9 cellular contexts compared by ENCODE assay signal in the genomic region with DNA sequence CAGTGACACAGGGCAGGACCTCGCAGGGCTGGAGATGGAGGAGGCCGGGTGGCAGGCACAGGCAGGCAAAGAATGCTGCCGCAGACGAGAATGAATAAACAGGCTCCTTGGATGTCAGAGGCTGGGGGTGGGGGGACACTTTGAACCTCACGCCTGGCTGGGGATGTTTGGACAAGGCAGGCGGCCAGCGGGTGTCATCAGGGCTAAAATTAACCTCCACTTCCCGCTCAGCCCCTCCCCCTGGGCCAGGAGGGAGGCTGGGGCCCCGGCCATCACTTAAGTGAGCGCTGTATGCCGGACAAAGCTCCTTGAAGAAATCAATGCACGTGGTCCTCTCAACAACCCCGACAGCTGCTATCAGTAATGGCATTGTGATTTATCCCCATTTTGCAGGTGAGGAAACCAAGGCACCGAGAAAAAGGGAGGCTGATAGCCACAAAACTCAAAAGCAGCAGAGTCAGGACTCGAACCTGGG. TPM values are rescaled to one million over a fixed set of nuclear protein-coding genes. Genes with fewer than 3 reads are reported as not detected.
A peak's percentile ranks its signal among the peaks of the same experiment; 100 is the strongest.
DNase-seq lines count a peak whose midpoint lies in the region; ATAC-seq, FAIRE-seq and TF ChIP-seq lines count a peak whose summit lies in the region.
"Had no signal": no experiment of that assay in that cellular context is flagged by ENCODE, and none has a peak within 500 bp of the region (broad histone marks: within the 10 kb centered on the region; RNA-seq: fewer than 3 reads in every experiment).

No MANE protein-coding gene starts in this region.

- H3K4me2 ChIP-seq in K562 (ENCODE audit: insufficient read depth, low read length), result no peak overlapping the region

- POLR2A ChIA-PET in K562 (lab: Yijun Ruan, JAX), result no interaction called here

- DNase-seq in EL, result peak; percentile 53
- DNase-seq in K562 (ENCODE audit: extremely low read depth in 1 of 4, low spot score in 3 of 4), result no peak
- peak; percentile 84 to 88 (median 86) for DNase-seq in right lobe of liver
- DNase-seq in cortex of kidney (lab: John Stamatoyannopoulos, UW), result no peak
- DNase-seq in NCI-H2171 treated with DMSO at 0.1 percent for 48 hours (lab: John Stamatoyannopoulos, UW), result no peak
- DNase-seq: activated CD4-positive, alpha-beta T cell treated with anti-CD3 and anti-CD28 coated beads for 1 hour; NCI-H1105; retina had no signal

- WGBS in K562 (ENCODE audit: insufficient coverage, low coverage, missing lambda C conversion rate), result 3% methylated on average over 15 of the region's 15 CpGs
- WGBS in right lobe of liver (ENCODE audit: insufficient coverage, low coverage, low lambda C conversion rate, missing lambda C conversion rate), result 20% methylated on average over 10 of the region's 15 CpGs

- no peak overlapping the region for H3K4me3 ChIP-seq in K562
- H3K4me3 ChIP-seq in right lobe of liver, result no peak overlapping the region

- no peak for TF ChIP-seq EP300 in K562 (IDR thresholded peaks at IDR 0.05; ENCODE audit: low read length)

- intact Hi-C loops in K562 (cut with micrococcal nuclease), result no loop called here
- intact Hi-C loops in right lobe of liver (cut with DNase I), result no loop called here

- no peak for FAIRE-seq in K562 (lab: Jason Lieb, UNC)

- H2AFZ ChIP-seq in K562 (ENCODE audit: low read depth, low read length), result no peak overlapping the region

- ATAC-seq in K562, result no peak
- ATAC-seq in right lobe of liver, result peak; percentile 87 to 94 (median 90)
- ATAC-seq in GM19328 (IDR thresholded peaks at IDR 0.05; ENCODE audit: unreplicated experiment), result no peak

- H3K36me3 ChIP-seq in K562 (ENCODE audit: control insufficient read depth, insufficient read depth, low read length), result no peaks in the 10 kb centered on the region
- H3K36me3 ChIP-seq in right lobe of liver, result no peaks in the 10 kb centered on the region

- TF ChIP-seq CTCF in K562 (IDR thresholded peaks at IDR 0.05 in 2 of 3, conservative IDR thresholded peaks at IDR 0.05 in 1 of 3; ENCODE audit: insufficient read depth in 2 of 3, low read depth in 1 of 3, low read length in 3 of 3) (no peak), right lobe of liver (IDR thresholded peaks at IDR 0.05) (no peak)

- no peaks in the 10 kb centered on the region for H3K9me1 ChIP-seq in K562 (ENCODE audit: control insufficient read depth, insufficient read depth, low read length)

- H3K4me1 ChIP-seq in K562 (replicated peaks in 1 of 2; ENCODE audit: control insufficient read depth in 2 of 2, insufficient read depth in 2 of 2, low read length in 2 of 2) (peaks cover 2 to 15% of the 10 kb centered on the region in 2 experiments; a peak in 2 of 5 replicates), right lobe of liver (peaks cover 0 to 30% (median 11%) of the 10 kb centered on the region in 4 donors)

- peaks cover 15 to 42% of the 10 kb centered on the region in 2 experiments; a peak in 4 of 5 replicates for H3K27me3 ChIP-seq in K562 (ENCODE audit: control insufficient read depth in 2 of 2, insufficient read depth in 2 of 2, low read length in 2 of 2)
- no peaks in the 10 kb centered on the region for H3K27me3 ChIP-seq in right lobe of liver

- CTCF ChIA-PET in K562 (lab: Yijun Ruan, JAX; ENCODE audit: low intra/inter-chr PET ratio), result no interaction called here

- no peak for TF ChIP-seq RAD21 in K562 (CRISPR knock-in tag; conservative IDR thresholded peaks at IDR 0.05 in 1 of 2, IDR thresholded peaks at IDR 0.05 in 1 of 2)

- H3K9me3 ChIP-seq in K562 (replicated peaks; ENCODE audit: control insufficient read depth, insufficient read depth, low read depth, low read length), result no peaks in the 10 kb centered on the region
- H3K9me3 ChIP-seq in right lobe of liver, result no peaks in the 10 kb centered on the region

- H3K79me2 ChIP-seq in K562 (ENCODE audit: control insufficient read depth, insufficient read depth, low read length), result no peaks in the 10 kb centered on the region

- no TSS peak for BruUV-seq in K562 (replicated peaks; lab: Mats Ljungman, UMichigan)

- in situ Hi-C loops in K562 (cut with MboI), result no loop called here

- H3K27ac ChIP-seq in K562 (ENCODE audit: extremely low read depth, low read depth, low read length) (no peak overlapping the region), right lobe of liver (peak overlapping the region; percentile 47 to 76 (median 67))

- H4K20me1 ChIP-seq in K562 (replicated peaks; ENCODE audit: control insufficient read depth, insufficient read depth, low read length), result no peaks in the 10 kb centered on the region

- TF ChIP-seq POLR2A in K562 (conservative IDR thresholded peaks at IDR 0.05) (no peak), right lobe of liver (IDR thresholded peaks at IDR 0.05) (no peak)

- 0 out of 4 replicates have a peak overlapping the region, but pooled peaks of 1 of the 2 experiments have one; percentile 35 for H3K9ac ChIP-seq in K562 (ENCODE audit: insufficient read depth in 1 of 2, low read depth in 2 of 2, low read length in 2 of 2)

RNA-seq across cellular contexts. Expression of a gene that starts 10.3 kb away (rescaled TPM):
- total RNA-seq in K562 (2011; cell fraction: chromatin; rRNA removed; ENCODE audit: low replicate concordance), result not detected in 2 replicates
- 0.17 TPM in 1 of 2 replicates, not detected in the other for total RNA-seq in K562 (2011; cell fraction: nucleolus; rRNA removed)
- not detected in 2 replicates for total RNA-seq in K562 (2011; cell fraction: nucleoplasm; rRNA removed)
- not detected in 2 replicates for total RNA-seq in K562 (2014; rRNA removed)
- not detected in 2 replicates for total RNA-seq in K562 (2014; rRNA removed; fragmentation: Illumina TruSeq; extraction: Trizol)
- total RNA-seq in K562 (2015; rRNA removed; fragmentation: Illumina TruSeq; extraction: Trizol), result not detected in 2 replicates
- total RNA-seq in K562 (2021), result not detected in 2 replicates
- polyA plus RNA-seq in K562 (2011; rRNA removed), result not detected in 2 replicates
- polyA plus RNA-seq in K562 (2011; cell fraction: cytosol; rRNA removed), result not detected in 2 replicates
- polyA plus RNA-seq in K562 (2011; cell fraction: nucleus; rRNA removed), result not detected in 2 replicates
- polyA plus RNA-seq in K562 (2012), result not detected in 2 replicates
- polyA plus RNA-seq in K562 (2014; fragmentation: Illumina TruSeq; extraction: Trizol), result not detected in 2 replicates
- not detected for polyA plus RNA-seq in K562 (2014; fragmentation: Nextera tagmentation; extraction: Ambion mirVana)
- polyA plus RNA-seq in K562 (2014; rRNA removed), result not detected in 2 replicates
- polyA minus RNA-seq in K562 (2011; rRNA and poly(A)+ RNA removed), result not detected in 2 replicates
- polyA minus RNA-seq in K562 (2011; cell fraction: cytosol; rRNA and poly(A)+ RNA removed), result not detected in 2 replicates
- polyA minus RNA-seq in K562 (2011; cell fraction: nucleus; rRNA and poly(A)+ RNA removed), result not detected in 2 replicates
- under 1 TPM in 4 of 6 experiments, not detected in 2; 0.13 to 0.97 (median 0.39) TPM for total RNA-seq in right lobe of liver

RNA-seq across cellular contexts. Expression of a gene that starts 22.9 kb away (rescaled TPM):
- 29.3 and 88.6 TPM in 2 replicates for total RNA-seq in K562 (2011; cell fraction: chromatin; rRNA removed; ENCODE audit: low replicate concordance)
- total RNA-seq in K562 (2011; cell fraction: nucleolus; rRNA removed), result 66.7 and 67.1 TPM in 2 replicates
- 50.4 and 52.5 TPM in 2 replicates for total RNA-seq in K562 (2011; cell fraction: nucleoplasm; rRNA removed)
- total RNA-seq in K562 (2014; rRNA removed) (367 and 490 TPM in 2 replicates), K562 (2014; rRNA removed; fragmentation: Illumina TruSeq; extraction: Trizol) (42.7 and 63.3 TPM in 2 replicates), K562 (2015; rRNA removed; fragmentation: Illumina TruSeq; extraction: Trizol) (268 and 274 TPM in 2 replicates), K562 (2021) (335 and 348 TPM in 2 replicates), right lobe of liver (100 to 1,000 TPM; 108 to 161 (median 157) TPM)
- polyA plus RNA-seq in K562 (2011; rRNA removed) (84.9 and 133 TPM in 2 replicates), K562 (2014; fragmentation: Illumina TruSeq; extraction: Trizol) (307 and 475 TPM in 2 replicates), K562 (2014; fragmentation: Nextera tagmentation; extraction: Ambion mirVana) (100 to 1,000 TPM; 212 to 249 TPM), K562 (2014; rRNA removed) (321 and 486 TPM in 2 replicates)
- polyA plus RNA-seq in K562 (2011; cell fraction: cytosol; rRNA removed), result 461 and 1,752 TPM in 2 replicates
- polyA plus RNA-seq in K562 (2011; cell fraction: nucleus; rRNA removed), result 140 and 189 TPM in 2 replicates
- polyA plus RNA-seq in K562 (2012), result 302 and 461 TPM in 2 replicates
- polyA minus RNA-seq in K562 (2011; rRNA and poly(A)+ RNA removed), result 9.3 and 16.9 TPM in 2 replicates
- 41.1 and 45.0 TPM in 2 replicates for polyA minus RNA-seq in K562 (2011; cell fraction: cytosol; rRNA and poly(A)+ RNA removed)
- 13.3 and 13.9 TPM in 2 replicates for polyA minus RNA-seq in K562 (2011; cell fraction: nucleus; rRNA and poly(A)+ RNA removed)

RNA-seq across cellular contexts. Expression of a gene that starts 24.0 kb away (rescaled TPM):
- 3.3 and 9.9 TPM in 2 replicates for total RNA-seq in K562 (2011; cell fraction: chromatin; rRNA removed; ENCODE audit: low replicate concordance)
- 7.8 and 8.7 TPM in 2 replicates for total RNA-seq in K562 (2011; cell fraction: nucleolus; rRNA removed)
- total RNA-seq in K562 (2011; cell fraction: nucleoplasm; rRNA removed), result 5.2 and 5.6 TPM in 2 replicates
- 1.9 and 3.1 TPM in 2 replicates for total RNA-seq in K562 (2014; rRNA removed)
- total RNA-seq in K562 (2014; rRNA removed; fragmentation: Illumina TruSeq; extraction: Trizol), result 0.89 and 1.1 TPM in 2 replicates
- total RNA-seq in K562 (2015; rRNA removed; fragmentation: Illumina TruSeq; extraction: Trizol), result 0.76 and 1.1 TPM in 2 replicates
- 2.1 and 2.3 TPM in 2 replicates for total RNA-seq in K562 (2021)
- polyA plus RNA-seq in K562 (2011; rRNA removed), result 1.0 and 1.9 TPM in 2 replicates
- polyA plus RNA-seq in K562 (2011; cell fraction: cytosol; rRNA removed), result 2.2 and 2.7 TPM in 2 replicates
- 4.0 and 5.0 TPM in 2 replicates for polyA plus RNA-seq in K562 (2011; cell fraction: nucleus; rRNA removed)
- 1.1 and 2.2 TPM in 2 replicates for polyA plus RNA-seq in K562 (2012)
- polyA plus RNA-seq in K562 (2014; fragmentation: Illumina TruSeq; extraction: Trizol), result 0.86 and 1.3 TPM in 2 replicates
- polyA plus RNA-seq in K562 (2014; fragmentation: Nextera tagmentation; extraction: Ambion mirVana), result under 1 TPM; 0.03 to 0.06 TPM
- polyA plus RNA-seq in K562 (2014; rRNA removed), result 1.9 and 3.4 TPM in 2 replicates
- polyA minus RNA-seq in K562 (2011; rRNA and poly(A)+ RNA removed), result 0.77 and 0.84 TPM in 2 replicates
- polyA minus RNA-seq in K562 (2011; cell fraction: cytosol; rRNA and poly(A)+ RNA removed), result 0.57 and 0.73 TPM in 2 replicates
- 1.3 and 1.8 TPM in 2 replicates for polyA minus RNA-seq in K562 (2011; cell fraction: nucleus; rRNA and poly(A)+ RNA removed)
- total RNA-seq in right lobe of liver, result 1 to 10 TPM; 1.7 to 3.9 (median 2.8) TPM

RNA-seq across cellular contexts. Expression of a gene that starts 29.4 kb away (rescaled TPM):
- total RNA-seq in K562 (2011; cell fraction: chromatin; rRNA removed; ENCODE audit: low replicate concordance), result 0.32 TPM in 1 of 2 replicates, not detected in the other
- total RNA-seq in K562 (2011; cell fraction: nucleolus; rRNA removed), result not detected in 2 replicates
- total RNA-seq in K562 (2011; cell fraction: nucleoplasm; rRNA removed), result not detected in 2 replicates
- total RNA-seq in K562 (2014; rRNA removed) (0.29 TPM in 1 of 2 replicates, not detected in the other), K562 (2014; rRNA removed; fragmentation: Illumina TruSeq; extraction: Trizol) (not detected in 2 replicates), K562 (2015; rRNA removed; fragmentation: Illumina TruSeq; extraction: Trizol) (not detected in 2 replicates), K562 (2021) (0.09 TPM in 1 of 2 replicates, not detected in the other), right lobe of liver (1 to 10 TPM in 1 of 6 experiments, under 1 TPM in 5; 0.19 to 1.4 (median 0.33) TPM)
- polyA plus RNA-seq in K562 (2011; rRNA removed) (not detected in 2 replicates), K562 (2014; fragmentation: Illumina TruSeq; extraction: Trizol) (not detected in 2 replicates), K562 (2014; fragmentation: Nextera tagmentation; extraction: Ambion mirVana) (not detected), K562 (2014; rRNA removed) (not detected in 2 replicates)
- polyA plus RNA-seq in K562 (2011; cell fraction: cytosol; rRNA removed), result not detected in 2 replicates
- not detected in 2 replicates for polyA plus RNA-seq in K562 (2011; cell fraction: nucleus; rRNA removed)
- polyA plus RNA-seq in K562 (2012), result 0.32 TPM in 1 of 2 replicates, not detected in the other
- not detected in 2 replicates for polyA minus RNA-seq in K562 (2011; rRNA and poly(A)+ RNA removed)
- not detected in 2 replicates for polyA minus RNA-seq in K562 (2011; cell fraction: cytosol; rRNA and poly(A)+ RNA removed)
- not detected in 2 replicates for polyA minus RNA-seq in K562 (2011; cell fraction: nucleus; rRNA and poly(A)+ RNA removed)

RNA-seq across cellular contexts. Expression of a gene that starts 33.4 kb away (rescaled TPM):
- 3.5 and 9.3 TPM in 2 replicates for total RNA-seq in K562 (2011; cell fraction: chromatin; rRNA removed; ENCODE audit: low replicate concordance)
- total RNA-seq in K562 (2011; cell fraction: nucleolus; rRNA removed), result 6.8 and 8.0 TPM in 2 replicates
- total RNA-seq in K562 (2011; cell fraction: nucleoplasm; rRNA removed), result 3.4 and 3.8 TPM in 2 replicates
- 2.4 and 4.0 TPM in 2 replicates for total RNA-seq in K562 (2014; rRNA removed)
- 0.61 and 0.62 TPM in 2 replicates for total RNA-seq in K562 (2014; rRNA removed; fragmentation: Illumina TruSeq; extraction: Trizol)
- total RNA-seq in K562 (2015; rRNA removed; fragmentation: Illumina TruSeq; extraction: Trizol), result 0.91 and 1.7 TPM in 2 replicates
- total RNA-seq in K562 (2021), result 1.7 and 2.2 TPM in 2 replicates
- polyA plus RNA-seq in K562 (2011; rRNA removed), result 1.0 and 2.4 TPM in 2 replicates
- polyA plus RNA-seq in K562 (2011; cell fraction: cytosol; rRNA removed), result 2.7 and 2.8 TPM in 2 replicates
- polyA plus RNA-seq in K562 (2011; cell fraction: nucleus; rRNA removed), result 5.7 and 7.4 TPM in 2 replicates
- 1.5 and 4.5 TPM in 2 replicates for polyA plus RNA-seq in K562 (2012)
- polyA plus RNA-seq in K562 (2014; fragmentation: Illumina TruSeq; extraction: Trizol), result 0.59 and 1.0 TPM in 2 replicates
- under 1 TPM; 0.15 TPM for polyA plus RNA-seq in K562 (2014; fragmentation: Nextera tagmentation; extraction: Ambion mirVana)
- 2.7 and 3.1 TPM in 2 replicates for polyA plus RNA-seq in K562 (2014; rRNA removed)
- 0.42 and 0.54 TPM in 2 replicates for polyA minus RNA-seq in K562 (2011; rRNA and poly(A)+ RNA removed)
- polyA minus RNA-seq in K562 (2011; cell fraction: cytosol; rRNA and poly(A)+ RNA removed), result 1.1 and 1.4 TPM in 2 replicates
- polyA minus RNA-seq in K562 (2011; cell fraction: nucleus; rRNA and poly(A)+ RNA removed), result 1.00 and 1.8 TPM in 2 replicates
- 1 to 10 TPM; 1.1 to 7.9 (median 5.0) TPM for total RNA-seq in right lobe of liver

Comparison
In these comparisons a context has a peak if more than half of its experiments do, and no peak if none do; other contexts are left out.
1. DNase-seq: peak in EL (single experiment) and right lobe of liver (3 of 3); none in K562 (0 of 4), cortex of kidney (single experiment) and NCI-H2171 treated with DMSO at 0.1 percent for 48 hours (single experiment).
2. ATAC-seq: peak in right lobe of liver (4 of 4); none in K562 (single experiment) and GM19328 (single experiment).